ENCODE assay signal across 7 cellular contexts in genomic region chr12:101422066-101422465, GRCh38. TPM values are rescaled to one million over a fixed set of nuclear protein-coding genes. Genes with fewer than 3 reads are reported as not detected.
"Had no signal": no experiment of that assay in that cellular context is flagged by ENCODE, and none has a peak within 500 bp of the region (broad histone marks: within the 10 kb centered on the region; RNA-seq: fewer than 3 reads in every experiment).

No MANE protein-coding gene starts in this region.

RNA-seq across cellular contexts. Expression of gene SPIC, which starts 53.1 kb away (rescaled TPM):
- total RNA-seq: GM23248, GM23338, H1, H4, H7, H9, HFFc6 had no signal
- polyA plus RNA-seq: GM23248, GM23338, H1 had no signal
